ENCODE assay signal across 8 cellular contexts in genomic region chr20:62237772-62238568, GRCh38. TPM values are rescaled to one million over a fixed set of nuclear protein-coding genes. Genes with fewer than 3 reads are reported as not detected.
DNase-seq lines count a peak whose midpoint lies in the region; ATAC-seq, FAIRE-seq and TF ChIP-seq lines count a peak whose summit lies in the region.

Gene OSBPL2 (plus strand): TSS chr20:62238521. CDS start chr20:62256185, 17,664 bp downstream.

- DNase-seq in D721Med (ENCODE audit: insufficient read length, low spot score) (peak; percentile 100), IMR-90 (peak; percentile 95), OCI-M1 (lab: John Stamatoyannopoulos, UW) (peak; percentile 99), activated T-cell treated with anti-CD3 and anti-CD28 coated beads for 24 hours (ENCODE audit: low read depth) (peak; percentile 100), epidermal melanocyte (ENCODE audit: insufficient read length, low spot score) (peak; percentile 100), mucosa of descending colon (peak; percentile 99 to 100 (median 99))
- DNase-seq in stimulated activated CD8-positive, alpha-beta memory T cell treated with anti-CD3 and anti-CD28 coated beads, Interleukin-4, amount 100 ng/mL, for 24 hours (ENCODE audit: low read depth): peak; percentile 99

- intact Hi-C loops in IMR-90 (cut with micrococcal nuclease) (no loop called here), mucosa of descending colon (cut with DNase I, micrococcal nuclease) (no loop called here)

- H3K36me3 ChIP-seq in IMR-90 (ENCODE audit: control insufficient read depth, insufficient read depth, low read length): peaks cover 12% of the 10 kb centered on the region; the same call in 1 of the 2 replicates
- H3K36me3 ChIP-seq in mucosa of descending colon (ENCODE audit: low read depth): no peaks in the 10 kb centered on the region

- POLR2A ChIA-PET in IMR-90 (lab: Charles Lee; ENCODE audit: unreplicated experiment): no interaction called here

- peak within 1 kb of the TSS; percentile 94 for H3K9ac ChIP-seq in IMR-90 (ENCODE audit: low read depth, low read length)

- H2BK20ac ChIP-seq in IMR-90 (ENCODE audit: low read depth, low read length): no peak within 1 kb of the TSS

- H3K23ac ChIP-seq in IMR-90 (ENCODE audit: low read depth, low read length): peak within 1 kb of the TSS; percentile 95

- TF ChIP-seq CTCF in D721Med (IDR thresholded peaks at IDR 0.05; ENCODE audit: insufficient read depth, missing control alignments): no peak
- no peak for TF ChIP-seq CTCF in IMR-90 (conservative IDR thresholded peaks at IDR 0.05; ENCODE audit: low read depth, low read length)
- no peak for TF ChIP-seq CTCF in mucosa of descending colon (IDR thresholded peaks at IDR 0.05)

- H3K4me3 ChIP-seq in IMR-90 (ENCODE audit: insufficient read depth, low read depth, low read length) (peak within 1 kb of the TSS; percentile 99), mucosa of descending colon (peak within 1 kb of the TSS; percentile 80)

- H4K5ac ChIP-seq in IMR-90 (ENCODE audit: low read depth, low read length): peak within 1 kb of the TSS; percentile 93

- H3K27ac ChIP-seq in IMR-90 (ENCODE audit: insufficient read depth, low read length): peak within 1 kb of the TSS; percentile 77

- peak within 1 kb of the TSS; percentile 31 to 87; a peak in 3 of 4 replicates for H4K8ac ChIP-seq in IMR-90 (ENCODE audit: low read depth in 2 of 2, low read length in 2 of 2)

- no TSS peak for BruUV-seq in IMR-90 (replicated peaks; lab: Mats Ljungman, UMichigan)

- peaks cover 37% of the 10 kb centered on the region for H4K20me1 ChIP-seq in IMR-90 (ENCODE audit: insufficient read depth, low read length)

- peaks cover 13% of the 10 kb centered on the region for H3K27me3 ChIP-seq in IMR-90 (ENCODE audit: control insufficient read depth, insufficient read depth, low read length)

- 3% methylated on average over 15 of the region's 55 CpGs; no CpG with 5 or more reads in 1 of the 2 experiments for WGBS in IMR-90 (ENCODE audit: extremely low coverage in 2 of 2, insufficient read length in 1 of 2), 2 experiments

- H3K4ac ChIP-seq in IMR-90 (ENCODE audit: low read depth, low read length): peak within 1 kb of the TSS; percentile 93

- H3K9me1 ChIP-seq in IMR-90 (ENCODE audit: insufficient read depth, low read length): no peaks in the 10 kb centered on the region

- peak within 1 kb of the TSS; percentile 87; the same call in 1 of the 2 replicates for H3K14ac ChIP-seq in IMR-90 (replicated peaks; ENCODE audit: low read depth, low read length)

- H2AK9ac ChIP-seq in IMR-90 (replicated peaks; ENCODE audit: low read depth, low read length, poor library complexity): peak within 1 kb of the TSS; percentile 96

- dilution Hi-C loops in IMR-90 (cut with HindIII; ENCODE audit: low sequenced_read_pairs, unreplicated experiment): no loop called here

- H3K4me1 ChIP-seq in IMR-90 (ENCODE audit: control insufficient read depth, insufficient read depth, low read length) (peaks cover 4% of the 10 kb centered on the region), mucosa of descending colon (ENCODE audit: low read depth) (peaks cover 35% of the 10 kb centered on the region)

- H2BK120ac ChIP-seq in IMR-90 (ENCODE audit: low read depth, low read length): no peak within 1 kb of the TSS

- peak within 1 kb of the TSS; percentile 76; the same call in 1 of the 2 replicates for H3K18ac ChIP-seq in IMR-90 (ENCODE audit: low read depth, low read length)

- H2AFZ ChIP-seq in IMR-90 (replicated peaks; ENCODE audit: low read length, poor library complexity): peak within 1 kb of the TSS; percentile 94

- peak; percentile 96 for ATAC-seq in GM21528 (IDR thresholded peaks at IDR 0.05; ENCODE audit: low FRiP score, unreplicated experiment)
- peak; percentile 99 for ATAC-seq in IMR-90 (ENCODE audit: low read depth)
- ATAC-seq in mucosa of descending colon: peak; percentile 93

- peak within 1 kb of the TSS; percentile 49; the same call in 1 of the 2 replicates for H4K91ac ChIP-seq in IMR-90 (ENCODE audit: insufficient read depth, low read depth, low read length)

- H2BK15ac ChIP-seq in IMR-90 (ENCODE audit: low read depth, low read length): no peak within 1 kb of the TSS

- H2AK5ac ChIP-seq in IMR-90 (ENCODE audit: low read depth, low read length): peak within 1 kb of the TSS; percentile 83

- peaks cover 15 to 40% of the 10 kb centered on the region in 2 experiments for H3K79me1 ChIP-seq in IMR-90 (ENCODE audit: low read depth in 1 of 2, low read length in 2 of 2)

- in situ Hi-C loops in IMR-90 (cut with MboI; ENCODE audit: low sequenced_read_pairs): no loop called here

- H3K4me2 ChIP-seq in IMR-90 (ENCODE audit: low read depth, low read length): peak within 1 kb of the TSS; percentile 98

- H2BK5ac ChIP-seq in IMR-90 (ENCODE audit: low read depth, low read length, poor library complexity, severe bottlenecking): peak within 1 kb of the TSS; percentile 14

- TF ChIP-seq POLR2A in IMR-90 (IDR thresholded peaks at IDR 0.05; ENCODE audit: low read depth, low read length): 0 out of 2 replicates have a peak, but pooled peaks have one; percentile 50

- H3K56ac ChIP-seq in IMR-90 (ENCODE audit: extremely low read depth, insufficient read depth, low read length): peak within 1 kb of the TSS; percentile 35; the same call in 1 of the 2 replicates

- peaks cover 4% of the 10 kb centered on the region for H3K9me3 ChIP-seq in IMR-90 (ENCODE audit: control insufficient read depth, insufficient read depth, low read length)
- no peaks in the 10 kb centered on the region for H3K9me3 ChIP-seq in mucosa of descending colon

- no peak for FAIRE-seq in D721Med (lab: Jason Lieb, UNC)

- CTCF ChIA-PET in IMR-90 (lab: Yijun Ruan, JAX): no interaction called here

- no peak for TF ChIP-seq RAD21 in IMR-90 (IDR thresholded peaks at IDR 0.05; ENCODE audit: low read length)

TF ChIP-seq in IMR-90, 13 proteins besides CTCF, POLR2A, EP300 and RAD21:
- TF ChIP-seq MAFK (IDR thresholded peaks at IDR 0.05; ENCODE audit: low read depth, low read length) (no peak), USF2 (IDR thresholded peaks at IDR 0.05; ENCODE audit: low read depth, low read length) (peak; percentile 55; the same call in 1 of the 2 replicates), MAZ (IDR thresholded peaks at IDR 0.05; ENCODE audit: borderline replicate concordance, low read depth, low read length) (peak; percentile 95), FOS (IDR thresholded peaks at IDR 0.05; ENCODE audit: low read depth, low read length) (peak; percentile 66), BHLHE40 (IDR thresholded peaks at IDR 0.05; ENCODE audit: low read depth, low read length) (no peak), RCOR1 (IDR thresholded peaks at IDR 0.05; ENCODE audit: insufficient replicate concordance, low read length) (no peak), RFX5 (IDR thresholded peaks at IDR 0.05; ENCODE audit: low read depth, low read length) (no peak), NFE2L2 (IDR thresholded peaks at IDR 0.05; ENCODE audit: low read depth, low read length) (no peak), CEBPB (IDR thresholded peaks at IDR 0.05; ENCODE audit: low read depth, low read length) (no peak), ELK1 (IDR thresholded peaks at IDR 0.05; ENCODE audit: borderline replicate concordance, low read depth, low read length) (no peak), SMC3 (IDR thresholded peaks at IDR 0.05; ENCODE audit: low read depth, low read length) (no peak), MXI1 (IDR thresholded peaks at IDR 0.05; ENCODE audit: borderline replicate concordance, low read depth, low read length) (0 out of 2 replicates have a peak, but pooled peaks have one; percentile 25), CHD1 (IDR thresholded peaks at IDR 0.05; ENCODE audit: low read depth, low read length) (no peak)

RNA-seq across cellular contexts. Expression of gene OSBPL2, which starts in this region (rescaled TPM):
- total RNA-seq in IMR-90 (2012; rRNA removed): 27.6 and 28.6 TPM in 2 replicates
- polyA plus RNA-seq in IMR-90 (2012; rRNA removed): 17.7 and 19.3 TPM in 2 replicates
- polyA plus RNA-seq in IMR-90 (2012; cell fraction: cytosol; rRNA removed): 13.1 and 15.2 TPM in 2 replicates
- polyA plus RNA-seq in IMR-90 (2012; cell fraction: nucleus; rRNA removed; ENCODE audit: low replicate concordance): 36.2 and 68.6 TPM in 2 replicates
- total RNA-seq in mucosa of descending colon: 100 to 1,000 TPM in 1 of 3 donors, 10 to 100 TPM in 2; 87.0 to 111 (median 91.6) TPM

Comparison
In these comparisons a context has a peak if more than half of its experiments do, and no peak if none do; other contexts are left out.
1. Peak in every context shown above with its lines: DNase-seq, ATAC-seq, H3K4me3 ChIP-seq and H3K27ac ChIP-seq.